In the genomic region with DNA sequence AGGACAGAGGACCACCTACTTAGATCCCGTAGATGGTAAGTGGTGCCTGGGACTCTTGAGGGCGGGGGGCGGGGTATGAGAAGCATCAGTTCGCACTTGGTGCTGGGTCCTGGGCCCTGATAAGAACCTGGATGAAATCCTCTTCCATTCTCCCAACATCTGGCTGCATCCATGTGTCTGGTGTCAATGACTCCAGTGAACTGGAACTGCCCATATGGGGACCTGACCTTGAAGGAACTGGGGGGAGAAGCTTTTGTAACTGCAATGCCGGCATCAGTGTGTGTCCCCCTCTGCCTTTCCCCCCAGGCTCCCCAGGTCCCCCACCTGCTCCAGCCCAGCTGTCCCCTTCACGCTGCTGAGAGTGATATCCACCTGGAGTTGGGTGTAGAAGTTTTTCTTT, we compare ENCODE assay signal across 25 cellular contexts. TPM values are rescaled to one million over a fixed set of nuclear protein-coding genes. Genes with fewer than 3 reads are reported as not detected.
"Had no signal": no experiment of that assay in that cellular context is flagged by ENCODE, and none has a peak within 500 bp of the region (broad histone marks: within the 10 kb centered on the region; RNA-seq: fewer than 3 reads in every experiment).

No MANE protein-coding gene starts in this region.

- H3K79me2 ChIP-seq: hepatocyte had no signal

- H3K4me1 ChIP-seq: gastroesophageal sphincter, right lobe of liver had no signal

- ATAC-seq: activated CD8-positive, alpha-beta memory T cell treated with anti-CD3 and anti-CD28 coated beads, Interleukin-2, amount 10 ng/mL, durations not matched to agents 7 days and 5 days; activated CD8-positive, alpha-beta T cell treated with anti-CD3 and anti-CD28 coated beads, Interleukin-2, amount 10 ng/mL, durations not matched to agents 7 days and 5 days; activated naive CD8-positive, alpha-beta T cell treated with anti-CD3 and anti-CD28 coated beads, Interleukin-2, amount 50 U/mL, for 24 hours; effector memory CD8-positive, alpha-beta T cell; gastroesophageal sphincter; left colon; naive thymus-derived CD8-positive, alpha-beta T cell; right lobe of liver; stimulated activated naive CD8-positive, alpha-beta T cell treated with anti-CD3 and anti-CD28 coated beads, Interleukin-15, Interleukin-2, amounts not matched to agents 100 U/mL and 50 U/mL, for 24 hours had no signal

- DNase-seq: activated B cell treated with CpG ODN at 0.5 μM for 24 hours; activated CD4-positive, alpha-beta T cell treated with anti-CD3 and anti-CD28 coated beads, Interleukin-2, amount 50 U/mL, for 1 hour; activated CD8-positive, alpha-beta memory T cell treated with anti-CD3 and anti-CD28 coated beads, Interleukin-2, amount 10 ng/mL, durations not matched to agents 7 days and 5 days; activated CD8-positive, alpha-beta T cell treated with anti-CD3 and anti-CD28 coated beads, Interleukin-2, amount 10 ng/mL, durations not matched to agents 7 days and 5 days; activated naive CD8-positive, alpha-beta T cell treated with anti-CD3 and anti-CD28 coated beads, Interleukin-2, amount 50 U/mL, for 24 hours; activated T-cell treated with anti-CD3 and anti-CD28 coated beads, Interleukin-2, amount 50 U/mL, for 48 hours; amygdala; cortex of kidney; effector memory CD8-positive, alpha-beta T cell; erythroblast; immature natural killer cell; kidney; left colon; midbrain; naive thymus-derived CD8-positive, alpha-beta T cell; right lobe of liver; stimulated activated CD4-positive, alpha-beta T cell treated with anti-CD3 and anti-CD28 coated beads, Interleukin-2, amount 100 ng/mL, for 48 hours; stimulated activated naive CD8-positive, alpha-beta T cell treated with anti-CD3 and anti-CD28 coated beads, Interleukin-15, Interleukin-2, amounts not matched to agents 100 U/mL and 50 U/mL, for 24 hours; testis; transverse colon had no signal

- H3K4me3 ChIP-seq: gastroesophageal sphincter, hepatocyte, right lobe of liver, testis, transverse colon had no signal

- H2AFZ ChIP-seq: hepatocyte had no signal

- H3K27me3 ChIP-seq: hepatocyte, right lobe of liver, testis, transverse colon had no signal

- H3K27ac ChIP-seq: gastroesophageal sphincter, hepatocyte, right lobe of liver, testis, transverse colon had no signal

- H3K4me2 ChIP-seq: hepatocyte had no signal

- H3K36me3 ChIP-seq: gastroesophageal sphincter, right lobe of liver, transverse colon had no signal

- H3K9me3 ChIP-seq: gastroesophageal sphincter, right lobe of liver, testis, transverse colon had no signal

RNA-seq across cellular contexts. Expression of gene OPRD1, which starts 52.7 kb away (rescaled TPM):
- total RNA-seq: activated B cell treated with CpG ODN at 0.5 μM for 24 hours; activated CD8-positive, alpha-beta memory T cell treated with anti-CD3 and anti-CD28 coated beads, Interleukin-2, amount 10 ng/mL, durations not matched to agents 7 days and 5 days; activated CD8-positive, alpha-beta T cell treated with anti-CD3 and anti-CD28 coated beads, Interleukin-2, amount 10 ng/mL, durations not matched to agents 7 days and 5 days; activated T-helper 2 cell treated with anti-CD3 and anti-CD28 coated beads, Interferon-gamma antibody, Interleukin-2, Interleukin-4, amounts not matched to agents 10 μg/mL and 5 μg/mL and 100 μg/mL, durations not matched to agents 14 hours and 24 hours and 36 hours; kidney; lower leg skin; naive thymus-derived CD8-positive, alpha-beta T cell; posterior vena cava; right lobe of liver had no signal
